16 cellular contexts compared by ENCODE assay signal in genomic region chr7:80147543-80148376, GRCh38. TPM values are rescaled to one million over a fixed set of nuclear protein-coding genes. Genes with fewer than 3 reads are reported as not detected.
A peak's percentile ranks its signal among the peaks of the same experiment; 100 is the strongest.
DNase-seq lines count a peak whose midpoint lies in the region; TF ChIP-seq lines count a peak whose summit lies in the region.
"Had no signal": no experiment of that assay in that cellular context is flagged by ENCODE, and none has a peak within 500 bp of the region (broad histone marks: within the 10 kb centered on the region; RNA-seq: fewer than 3 reads in every experiment).

No MANE protein-coding gene starts in this region.

- H3K27me3 Mint-ChIP-seq in endodermal cell (ENCODE audit: insufficient read depth): no peaks in the 10 kb centered on the region
- no peaks in the 10 kb centered on the region for H3K27me3 Mint-ChIP-seq in progenitor cell of endocrine pancreas

- WGBS in endodermal cell (ENCODE audit: insufficient coverage in 1 of 2, insufficient read length in 1 of 2), 2 experiments: 83% methylated on average over 2 of the region's 3 CpGs; no CpG with 5 or more reads in 1 of the 2 experiments

- H3K9me3 ChIP-seq in endodermal cell (ENCODE audit: control insufficient read depth, low read length): no peaks in the 10 kb centered on the region
- H3K9me3 ChIP-seq: tibial artery had no signal

- H3K4me3 ChIP-seq in rectal smooth muscle tissue (ENCODE audit: low read length) (no peak overlapping the region), endodermal cell (ENCODE audit: low read length) (no peak overlapping the region)
- H3K4me3 ChIP-seq: lung, tibial artery had no signal

- H3K9ac ChIP-seq in rectal smooth muscle tissue (ENCODE audit: low read length) (no peak overlapping the region), endodermal cell (ENCODE audit: extremely low read depth, low read length, poor library complexity, severe bottlenecking) (no peak overlapping the region)

- H3K27ac ChIP-seq in rectal smooth muscle tissue (ENCODE audit: low read depth, low read length) (peak overlapping the region; percentile 43), endodermal cell (ENCODE audit: low read depth, low read length) (no peak overlapping the region)

- H3K4me1 Mint-ChIP-seq in endodermal cell: peaks cover 28% of the 10 kb centered on the region
- H3K4me1 Mint-ChIP-seq in progenitor cell of endocrine pancreas (ENCODE audit: low read depth): peaks cover 51% of the 10 kb centered on the region

- peak; percentile 90 for DNase-seq in EL
- peak; percentile 37 for DNase-seq in RPMI7951 (ENCODE audit: low read depth)
- peak; percentile 90 for DNase-seq in fibroblast of gingiva (ENCODE audit: low read depth)
- no peak for DNase-seq in GM20000 (ENCODE audit: low spot score)
- DNase-seq in amniotic stem cell (lab: John Stamatoyannopoulos, UW): no peak
- no peak for DNase-seq in endodermal cell
- no peak for DNase-seq in progenitor cell of endocrine pancreas (ENCODE audit: low spot score, unreplicated experiment)
- DNase-seq: activated T-cell treated with anti-CD3 and anti-CD28 coated beads, Interleukin-2, amount 50 U/mL, for 4 hours; central memory CD4-positive, alpha-beta T cell; COR-L47; glutamatergic neuron; H9; NCI-H2171 treated with DMSO at 0.1 percent for 48 hours; tibial artery had no signal

- H3K36me3 ChIP-seq in rectal smooth muscle tissue (ENCODE audit: control insufficient read depth, insufficient read depth, low read length) (no peaks in the 10 kb centered on the region), endodermal cell (ENCODE audit: control insufficient read depth, insufficient read depth, low read length) (no peaks in the 10 kb centered on the region)
- H3K36me3 ChIP-seq: tibial artery had no signal

- no peaks in the 10 kb centered on the region for H3K9me3 Mint-ChIP-seq in endodermal cell
- H3K9me3 Mint-ChIP-seq in progenitor cell of endocrine pancreas (ENCODE audit: low read depth): no peaks in the 10 kb centered on the region
- H3K9me3 Mint-ChIP-seq: activated T-cell treated with anti-CD3 and anti-CD28 coated beads, Interleukin-2, amount 50 U/mL, for 4 hours; H9 had no signal

- TF ChIP-seq CTCF in GM20000 (IDR thresholded peaks at IDR 0.05; ENCODE audit: extremely low read depth, missing control alignments) (no peak), endodermal cell (conservative IDR thresholded peaks at IDR 0.05) (no peak), progenitor cell of endocrine pancreas (IDR thresholded peaks at IDR 0.05; ENCODE audit: unreplicated experiment) (no peak)

- no peak overlapping the region for H3K27ac Mint-ChIP-seq in endodermal cell
- H3K27ac Mint-ChIP-seq in progenitor cell of endocrine pancreas: no peak overlapping the region
- H3K27ac Mint-ChIP-seq: H9 had no signal

- H3K27me3 ChIP-seq in rectal smooth muscle tissue (ENCODE audit: control insufficient read depth, insufficient read depth, low read length): no peaks in the 10 kb centered on the region
- H3K27me3 ChIP-seq in endodermal cell (ENCODE audit: control insufficient read depth, insufficient read depth, low read length, poor library complexity, severe bottlenecking): no peaks in the 10 kb centered on the region
- H3K27me3 ChIP-seq: tibial artery had no signal

- H3K36me3 Mint-ChIP-seq in endodermal cell (ENCODE audit: low read depth) (no peaks in the 10 kb centered on the region), progenitor cell of endocrine pancreas (ENCODE audit: insufficient read depth) (no peaks in the 10 kb centered on the region)

- H3K4me3 Mint-ChIP-seq in endodermal cell (no peak overlapping the region), progenitor cell of endocrine pancreas (ENCODE audit: low read depth) (no peak overlapping the region)
- H3K4me3 Mint-ChIP-seq: activated T-cell treated with anti-CD3 and anti-CD28 coated beads, Interleukin-2, amount 50 U/mL, for 4 hours; H9 had no signal

- H3K4me1 ChIP-seq in rectal smooth muscle tissue (ENCODE audit: control insufficient read depth, insufficient read depth, low read length) (peaks cover 10% of the 10 kb centered on the region), endodermal cell (ENCODE audit: control insufficient read depth, insufficient read depth, low read length) (peaks cover 2% of the 10 kb centered on the region)

RNA-seq across cellular contexts. Expression of gene GNAI1, which starts 13.1 kb away (rescaled TPM):
- total RNA-seq in RPMI7951 (2014; rRNA removed; shearing (Covaris generic)): 2.8 and 5.0 TPM in 2 replicates
- 10 to 100 TPM; 21.5 to 27.0 TPM for total RNA-seq in endodermal cell
- 34.3 TPM for polyA plus RNA-seq in endodermal cell (2013, experiment 1 of 2)
- polyA plus RNA-seq in endodermal cell (2013, experiment 2 of 2): 28.9 TPM
- 49.7 and 50.8 TPM in 2 replicates for total RNA-seq in progenitor cell of endocrine pancreas

Comparison
In these comparisons a context has a peak if more than half of its experiments do, and no peak if none do; other contexts are left out.
1. DNase-seq: peak in EL (single experiment), RPMI7951 (single experiment) and fibroblast of gingiva (single experiment); none in GM20000 (single experiment), amniotic stem cell (single experiment), endodermal cell (single experiment) and progenitor cell of endocrine pancreas (single experiment).